In genomic region chr10:35657621-35658020, GRCh38 we compare ENCODE assay signal across 1 cellular context.
TF ChIP-seq lines count a peak whose summit lies in the region.

No MANE protein-coding gene starts in this region.

TF ChIP-seq in GM23338, 12 proteins besides CTCF, POLR2A, EP300 and RAD21:
- TF ChIP-seq ZNF462 (CRISPR knock-in tag; IDR thresholded peaks at IDR 0.05) (no peak), JUNB (IDR thresholded peaks at IDR 0.05; ENCODE audit: unreplicated experiment) (no peak), ETS1 (IDR thresholded peaks at IDR 0.05) (no peak), REST (IDR thresholded peaks at IDR 0.05; ENCODE audit: unreplicated experiment) (no peak)
TF ChIP-seq in GM23338: peak in this region for 0.
